9 cellular contexts compared by ENCODE assay signal in genomic region chr1:237562247-237562823, GRCh38.
DNase-seq lines count a peak whose midpoint lies in the region; TF ChIP-seq lines count a peak whose summit lies in the region.
"Had no signal": no experiment of that assay in that cellular context is flagged by ENCODE, and none has a peak within 500 bp of the region (broad histone marks: within the 10 kb centered on the region; RNA-seq: fewer than 3 reads in every experiment).

No MANE protein-coding gene starts in this region.

- H3K4me3 Mint-ChIP-seq in nephron, result no peak overlapping the region

- H3K36me3 ChIP-seq in right atrium auricular region (peaks cover 5% of the 10 kb centered on the region), HAP-1 (replicated peaks) (no peaks in the 10 kb centered on the region), Peyer's patch (no peaks in the 10 kb centered on the region)

- intact Hi-C loops in cardiac septum (cut with DNase I) (no loop called here), head of caudate nucleus (cut with DNase I) (no loop called here)

- no peaks in the 10 kb centered on the region for H3K27me3 Mint-ChIP-seq in nephron (ENCODE audit: low read depth)

- H3K27me3 ChIP-seq in right atrium auricular region (no peaks in the 10 kb centered on the region), HAP-1 (ENCODE audit: low read depth) (no peaks in the 10 kb centered on the region), Peyer's patch (no peaks in the 10 kb centered on the region)

- peaks cover 0 to 9% of the 10 kb centered on the region in 2 donors for H3K4me1 ChIP-seq in right atrium auricular region
- H3K4me1 ChIP-seq in HAP-1, result no peaks in the 10 kb centered on the region
- no peaks in the 10 kb centered on the region for H3K4me1 ChIP-seq in Peyer's patch

- TF ChIP-seq CTCF in right atrium auricular region (IDR thresholded peaks at IDR 0.05), result peak; percentile 34 to 69
- peak; percentile 62 for TF ChIP-seq CTCF in LNCaP clone FGC (IDR thresholded peaks at IDR 0.05; ENCODE audit: control insufficient read depth, extremely low read depth, insufficient read depth)
- TF ChIP-seq CTCF in Peyer's patch (IDR thresholded peaks at IDR 0.05), result peak in 5 of 6 experiments; percentile 12 to 64 (median 54)
- TF ChIP-seq CTCF in nephron (IDR thresholded peaks at IDR 0.05; ENCODE audit: unreplicated experiment in 3 of 3), result peak; percentile 62 to 85 (median 69)

- H3K9me3 ChIP-seq in right atrium auricular region (no peaks in the 10 kb centered on the region), HAP-1 (no peaks in the 10 kb centered on the region), Peyer's patch (no peaks in the 10 kb centered on the region)

- no peak for DNase-seq in right atrium auricular region (ENCODE audit: low spot score)
- DNase-seq in cardiac septum (ENCODE audit: low spot score), result no peak
- peak; percentile 35 to 79 for DNase-seq in HAP-1 (ENCODE audit: low spot score in 2 of 2)
- peak; percentile 70 for DNase-seq in LNCaP clone FGC (ENCODE audit: low read depth)
- no peak for DNase-seq in Peyer's patch
- peak; percentile 6 for DNase-seq in effector CD4-positive, alpha-beta T cell
- DNase-seq in head of caudate nucleus, result no peak

- no peaks in the 10 kb centered on the region for H3K4me1 Mint-ChIP-seq in nephron

- H3K4me3 ChIP-seq in right atrium auricular region (no peak overlapping the region), HAP-1 (no peak overlapping the region), LNCaP clone FGC (ENCODE audit: low read depth, low read length) (no peak overlapping the region), Peyer's patch (no peak overlapping the region)
- H3K4me3 ChIP-seq: lung had no signal

- H3K36me3 Mint-ChIP-seq in nephron (ENCODE audit: low read depth), result no peaks in the 10 kb centered on the region

- in situ Hi-C loops in HAP-1 (cut with MboI; ENCODE audit: low sequenced_read_pairs), result loop anchor here (25.0 kb wide), 1 partner anchor 950 kb away; the partner anchor contains the start of gene HEATR1

- no peak overlapping the region for H3K27ac ChIP-seq in right atrium auricular region
- no peak overlapping the region for H3K27ac ChIP-seq in Peyer's patch

- H3K27ac Mint-ChIP-seq in nephron, result no peak overlapping the region

- H3K9me3 Mint-ChIP-seq in nephron, result peaks cover 4% of the 10 kb centered on the region

- TF ChIP-seq POLR2A in Peyer's patch (IDR thresholded peaks at IDR 0.05), result no peak

Comparison
In these comparisons a context has a peak if more than half of its experiments do, and no peak if none do; other contexts are left out.
1. DNase-seq: peak in HAP-1 (2 of 2), LNCaP clone FGC (single experiment) and effector CD4-positive, alpha-beta T cell (single experiment); none in right atrium auricular region (single experiment), cardiac septum (single experiment), Peyer's patch (0 of 3) and head of caudate nucleus (0 of 42).
2. Peak in every context shown above with its lines, with median percentiles within 50 percentile points of each other: CTCF ChIP-seq.